ENCODE assay signal across 18 cellular contexts in genomic region chr7:112735261-112735660, GRCh38.
"Had no signal": no experiment of that assay in that cellular context is flagged by ENCODE, and none has a peak within 500 bp of the region (broad histone marks: within the 10 kb centered on the region; RNA-seq: fewer than 3 reads in every experiment).

No MANE protein-coding gene starts in this region.

- H3K4me1 ChIP-seq: esophagus muscularis mucosa, foreskin keratinocyte, gastroesophageal sphincter, heart right ventricle, left lung, lower lobe of right lung had no signal

- H3K36me3 ChIP-seq: esophagus muscularis mucosa, gastroesophageal sphincter, heart right ventricle, left lung, lower lobe of right lung had no signal

- H3K4me3 ChIP-seq: coronary artery, dorsolateral prefrontal cortex, esophagus muscularis mucosa, gastroesophageal sphincter, heart right ventricle, left lung, lower lobe of right lung, mucosa of descending colon had no signal

- H3K27ac ChIP-seq: coronary artery, dorsolateral prefrontal cortex, esophagus muscularis mucosa, foreskin keratinocyte, gastroesophageal sphincter, heart right ventricle, left lung, lower lobe of right lung had no signal

- H3K27me3 ChIP-seq: dorsolateral prefrontal cortex, esophagus muscularis mucosa, foreskin keratinocyte, gastroesophageal sphincter, heart right ventricle, left lung had no signal

- DNase-seq: dermis blood vessel endothelial cell; dorsolateral prefrontal cortex; effector CD4-positive, alpha-beta T cell; effector memory CD4-positive, alpha-beta T cell; foreskin keratinocyte; glutamatergic neuron; head of caudate nucleus; heart right ventricle; hippocampal formation; left cardiac atrium; left lung; left ventricle myocardium superior; lower lobe of right lung; mesenchymal stem cell; mucosa of descending colon had no signal
